ENCODE assay signal across 8 cellular contexts in the genomic region with DNA sequence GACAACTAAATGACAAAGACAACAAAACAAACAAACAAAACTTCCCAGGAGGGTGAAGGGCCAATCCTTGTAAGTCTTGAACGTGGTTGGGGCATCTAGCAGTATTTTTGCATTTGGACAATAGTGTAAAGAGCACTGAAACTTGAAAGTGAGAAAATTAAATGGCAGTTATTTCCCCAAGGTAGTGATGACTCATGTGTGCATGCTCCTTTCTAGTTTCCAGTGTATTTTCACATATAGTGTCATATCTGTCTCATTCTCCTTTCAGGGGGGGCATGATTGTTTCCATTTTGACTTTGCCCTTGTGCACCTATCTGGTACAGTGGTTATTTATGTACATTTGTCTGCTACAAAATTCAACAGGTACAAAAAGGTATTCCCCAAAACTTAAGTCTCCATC. TPM values are rescaled to one million over a fixed set of nuclear protein-coding genes. Genes with fewer than 3 reads are reported as not detected.
DNase-seq lines count a peak whose midpoint lies in the region; ATAC-seq, FAIRE-seq and TF ChIP-seq lines count a peak whose summit lies in the region.
"Had no signal": no experiment of that assay in that cellular context is flagged by ENCODE, and none has a peak within 500 bp of the region (broad histone marks: within the 10 kb centered on the region; RNA-seq: fewer than 3 reads in every experiment).

No MANE protein-coding gene starts in this region.

- CTCF ChIA-PET in K562 (lab: Yijun Ruan, JAX; ENCODE audit: low intra/inter-chr PET ratio): no interaction called here

- no peak overlapping the region for H3K4me3 ChIP-seq in K562

- no peak overlapping the region for H2AFZ ChIP-seq in K562 (ENCODE audit: low read depth, low read length)

- H3K79me2 ChIP-seq in K562 (ENCODE audit: control insufficient read depth, insufficient read depth, low read length): peaks cover 14% of the 10 kb centered on the region

- FAIRE-seq in K562 (lab: Jason Lieb, UNC): no peak

- DNase-seq in K562 (ENCODE audit: extremely low read depth in 1 of 4, low spot score in 3 of 4) (no peak), NCI-H1092 treated with DMSO at 0.1 percent for 48 hours (lab: John Stamatoyannopoulos, UW) (no peak), 8988T (no peak), mesenteric fat pad (ENCODE audit: low spot score) (no peak)
- DNase-seq: stimulated activated naive CD4-positive, alpha-beta T cell had no signal

- H3K27me3 ChIP-seq in K562 (ENCODE audit: control insufficient read depth in 2 of 2, insufficient read depth in 2 of 2, low read length in 2 of 2): no peaks in the 10 kb centered on the region

- 8% methylated on average over 1 of the region's 1 CpG for WGBS in K562 (ENCODE audit: insufficient coverage, low coverage, missing lambda C conversion rate)

- in situ Hi-C loops in K562 (cut with MboI): no loop called here

- POLR2A ChIA-PET in K562 (lab: Yijun Ruan, JAX): interaction anchor here (0.6 kb wide), 2 partner anchors 32 to 38 kb away, joined by 3 read pairs; no protein-coding TSS in a partner anchor

- no peaks in the 10 kb centered on the region for H3K9me3 ChIP-seq in K562 (replicated peaks; ENCODE audit: control insufficient read depth, insufficient read depth, low read depth, low read length)

- H4K20me1 ChIP-seq in K562 (replicated peaks; ENCODE audit: control insufficient read depth, insufficient read depth, low read length): no peaks in the 10 kb centered on the region

- H3K4me1 ChIP-seq in K562 (replicated peaks in 1 of 2; ENCODE audit: control insufficient read depth in 2 of 2, insufficient read depth in 2 of 2, low read length in 2 of 2): peaks cover 0 to 7% of the 10 kb centered on the region in 2 experiments; a peak in 1 of 5 replicates

- no peak for TF ChIP-seq EP300 in K562 (IDR thresholded peaks at IDR 0.05; ENCODE audit: low read length)

- BruUV-seq in K562 (replicated peaks; lab: Mats Ljungman, UMichigan): no TSS peak

- TF ChIP-seq CTCF in K562 (IDR thresholded peaks at IDR 0.05 in 2 of 3, conservative IDR thresholded peaks at IDR 0.05 in 1 of 3; ENCODE audit: insufficient read depth in 2 of 3, low read depth in 1 of 3, low read length in 3 of 3): no peak

- no peaks in the 10 kb centered on the region for H3K9me1 ChIP-seq in K562 (ENCODE audit: control insufficient read depth, insufficient read depth, low read length)

- ATAC-seq in GM18870 (IDR thresholded peaks at IDR 0.05; ENCODE audit: unreplicated experiment) (peak; percentile 90), GM21423 (IDR thresholded peaks at IDR 0.05; ENCODE audit: unreplicated experiment) (peak; percentile 83), HG03108 (IDR thresholded peaks at IDR 0.05; ENCODE audit: unreplicated experiment) (peak; percentile 81), K562 (no peak)

- H3K4me2 ChIP-seq in K562 (ENCODE audit: insufficient read depth, low read length): no peak overlapping the region

- intact Hi-C loops in K562 (cut with micrococcal nuclease): loop anchor here (2.0 kb wide), 1 partner anchor 149 kb away; no protein-coding TSS in a partner anchor

- no peak for TF ChIP-seq RAD21 in K562 (CRISPR knock-in tag; conservative IDR thresholded peaks at IDR 0.05 in 1 of 2, IDR thresholded peaks at IDR 0.05 in 1 of 2)

- no peaks in the 10 kb centered on the region for H3K36me3 ChIP-seq in K562 (ENCODE audit: control insufficient read depth, insufficient read depth, low read length)

- no peak overlapping the region for H3K9ac ChIP-seq in K562 (ENCODE audit: insufficient read depth in 1 of 2, low read depth in 2 of 2, low read length in 2 of 2)

- no peak for TF ChIP-seq POLR2A in K562 (conservative IDR thresholded peaks at IDR 0.05)

- H3K27ac ChIP-seq in K562 (ENCODE audit: extremely low read depth, low read depth, low read length): no peak overlapping the region

TF ChIP-seq in K562, 482 proteins besides CTCF, POLR2A, EP300 and RAD21:
- TF ChIP-seq FOXO4 (CRISPR knock-in tag; IDR thresholded peaks at IDR 0.05) (no peak), ATF3 (IDR thresholded peaks at IDR 0.05) (0 out of 2 replicates have a peak, but pooled peaks have one; percentile 19), ATF3 (CRISPR knock-in tag; conservative IDR thresholded peaks at IDR 0.05) (no peak)

RNA-seq across cellular contexts. Expression of gene CERS6, which starts 39.5 kb away (rescaled TPM):
- 2.8 and 5.7 TPM in 2 replicates for total RNA-seq in K562 (2011; cell fraction: chromatin; rRNA removed; ENCODE audit: low replicate concordance)
- 2.3 and 2.9 TPM in 2 replicates for total RNA-seq in K562 (2011; cell fraction: nucleolus; rRNA removed)
- total RNA-seq in K562 (2011; cell fraction: nucleoplasm; rRNA removed): 4.5 and 7.3 TPM in 2 replicates
- total RNA-seq in K562 (2014; rRNA removed) (11.4 and 12.1 TPM in 2 replicates), K562 (2014; rRNA removed; fragmentation: Illumina TruSeq; extraction: Trizol) (13.6 and 14.5 TPM in 2 replicates), K562 (2015; rRNA removed; fragmentation: Illumina TruSeq; extraction: Trizol) (12.4 and 12.8 TPM in 2 replicates), K562 (2021) (11.5 and 11.8 TPM in 2 replicates), mesenteric fat pad (23.1 TPM)
- polyA plus RNA-seq in K562 (2011; rRNA removed) (1.9 and 6.8 TPM in 2 replicates), K562 (2014; fragmentation: Illumina TruSeq; extraction: Trizol) (10.9 and 13.4 TPM in 2 replicates), K562 (2014; fragmentation: Nextera tagmentation; extraction: Ambion mirVana) (1 to 10 TPM; 1.6 to 2.3 TPM), K562 (2014; rRNA removed) (6.0 and 6.5 TPM in 2 replicates)
- 0.61 and 4.4 TPM in 2 replicates for polyA plus RNA-seq in K562 (2011; cell fraction: cytosol; rRNA removed)
- 1.4 and 5.3 TPM in 2 replicates for polyA plus RNA-seq in K562 (2011; cell fraction: nucleus; rRNA removed)
- 7.8 and 8.4 TPM in 2 replicates for polyA plus RNA-seq in K562 (2012)
- polyA minus RNA-seq in K562 (2011; rRNA and poly(A)+ RNA removed): 4.6 and 16.3 TPM in 2 replicates
- polyA minus RNA-seq in K562 (2011; cell fraction: cytosol; rRNA and poly(A)+ RNA removed): 2.9 and 8.6 TPM in 2 replicates
- 2.2 and 12.4 TPM in 2 replicates for polyA minus RNA-seq in K562 (2011; cell fraction: nucleus; rRNA and poly(A)+ RNA removed)
